8 cellular contexts compared by ENCODE assay signal in genomic region chr1:93715529-93716126, GRCh38. TPM values are rescaled to one million over a fixed set of nuclear protein-coding genes. Genes with fewer than 3 reads are reported as not detected.
DNase-seq lines count a peak whose midpoint lies in the region; ATAC-seq, FAIRE-seq and TF ChIP-seq lines count a peak whose summit lies in the region.

No MANE protein-coding gene starts in this region.

- TF ChIP-seq CTCF in body of pancreas (IDR thresholded peaks at IDR 0.05) = no peak

- no peak for FAIRE-seq in frontal cortex (lab: Jason Lieb, UNC)

- H3K4me3 ChIP-seq in MG63 (no peak overlapping the region), body of pancreas (no peak overlapping the region)

- H3K36me3 ChIP-seq in MG63 (no peaks in the 10 kb centered on the region), body of pancreas (replicated peaks in 1 of 2; ENCODE audit: insufficient read depth in 1 of 2, low read depth in 2 of 2) (no peaks in the 10 kb centered on the region)

- peak; percentile 53 for ATAC-seq in GM18498 (IDR thresholded peaks at IDR 0.05; ENCODE audit: unreplicated experiment)
- ATAC-seq in GM21723 (IDR thresholded peaks at IDR 0.05; ENCODE audit: unreplicated experiment) = peak; percentile 59
- ATAC-seq in body of pancreas = no peak

- H3K9me3 ChIP-seq in MG63 = peaks cover 9% of the 10 kb centered on the region; the same call in 1 of the 2 replicates
- no peaks in the 10 kb centered on the region for H3K9me3 ChIP-seq in body of pancreas

- no peak for TF ChIP-seq POLR2A in body of pancreas (IDR thresholded peaks at IDR 0.05)

- no peak overlapping the region for H3K27ac ChIP-seq in body of pancreas

- H3K27me3 ChIP-seq in MG63 (no peaks in the 10 kb centered on the region), body of pancreas (no peaks in the 10 kb centered on the region)

- DNase-seq in NCI-H2227 treated with DMSO at 0.1 percent for 48 hours (lab: John Stamatoyannopoulos, UW) (peak; percentile 82), cerebellar cortex (ENCODE audit: low spot score) (peak; percentile 84), frontal cortex (ENCODE audit: low spot score in 2 of 2) (no peak), dermis blood vessel endothelial cell (no peak), MG63 (no peak), body of pancreas (no peak)

- no peaks in the 10 kb centered on the region for H3K4me1 ChIP-seq in body of pancreas

- WGBS in body of pancreas, 2 donors = 31 to 57% methylated on average over 10 of the region's 10 CpGs

- intact Hi-C loops in body of pancreas (cut with DNase I) = no loop called here

RNA-seq across cellular contexts. Expression of gene BCAR3, which starts 34.0 kb away (rescaled TPM):
- total RNA-seq in frontal cortex (4.1 TPM), dermis blood vessel endothelial cell (47.1 and 50.5 TPM in 2 replicates), body of pancreas (10 to 100 TPM in 1 of 2 donors, 1 to 10 TPM in 1; 7.9 to 10.9 TPM)
- 21.2 and 26.0 TPM in 2 replicates for total RNA-seq in MG63 (2014; rRNA removed; shearing (Covaris generic); ENCODE audit: low replicate concordance)

Comparison
In these comparisons a context has a peak if more than half of its experiments do, and no peak if none do; other contexts are left out.
1. DNase-seq: peak in NCI-H2227 treated with DMSO at 0.1 percent for 48 hours (single experiment) and cerebellar cortex (single experiment); none in frontal cortex (0 of 2), dermis blood vessel endothelial cell (single experiment), MG63 (single experiment) and body of pancreas (0 of 4).